In the genomic region with DNA sequence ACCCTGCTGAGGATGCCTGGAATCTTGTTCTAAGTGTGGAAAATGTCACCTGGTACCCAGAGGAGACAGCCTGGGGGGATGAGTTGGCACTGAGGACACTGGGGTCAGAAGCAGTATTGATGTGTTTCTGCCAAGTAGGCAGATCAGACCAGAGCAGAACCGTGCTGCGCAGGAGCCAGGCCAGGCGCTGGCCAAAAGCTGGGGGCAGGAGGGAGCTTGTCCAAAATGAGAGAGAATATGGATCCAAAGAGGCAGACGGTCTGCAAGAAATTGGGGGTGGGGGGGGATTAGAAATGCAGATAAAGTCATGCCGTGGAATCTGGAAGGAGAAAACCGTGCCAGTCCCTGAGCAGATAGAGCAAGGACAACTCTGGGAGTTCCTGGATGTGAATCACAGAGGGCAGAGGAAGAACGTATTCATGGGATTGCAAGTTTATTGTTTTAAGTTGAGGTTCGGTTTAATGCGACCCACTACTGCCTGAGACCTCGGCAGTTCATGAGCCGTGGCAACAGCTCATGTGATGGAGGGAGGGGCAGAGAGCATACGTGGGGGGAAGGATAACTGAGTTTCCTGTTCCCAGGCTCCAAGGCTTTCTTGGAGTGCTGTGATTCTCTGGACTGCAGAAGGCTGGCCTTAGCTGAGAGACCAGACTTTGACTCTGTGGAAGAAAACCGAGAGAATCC, we compare ENCODE assay signal across 15 cellular contexts.
A peak's percentile ranks its signal among the peaks of the same experiment; 100 is the strongest.
DNase-seq lines count a peak whose midpoint lies in the region; ATAC-seq and TF ChIP-seq lines count a peak whose summit lies in the region.
"Had no signal": no experiment of that assay in that cellular context is flagged by ENCODE, and none has a peak within 500 bp of the region (broad histone marks: within the 10 kb centered on the region; RNA-seq: fewer than 3 reads in every experiment).

No MANE protein-coding gene starts in this region.

- no peak for TF ChIP-seq POLR2A in sigmoid colon (IDR thresholded peaks at IDR 0.05)

- 75% methylated on average over 13 of the region's 13 CpGs for WGBS in sigmoid colon, 2 donors

- peak overlapping the region; percentile 96 for H3K27ac ChIP-seq in brain microvascular endothelial cell
- H3K27ac ChIP-seq in right atrium auricular region, result peak overlapping the region; percentile 64 to 71
- peak overlapping the region; percentile 59 to 74 (median 70) for H3K27ac ChIP-seq in sigmoid colon
- H3K27ac ChIP-seq: SJCRH30 had no signal

- no peak overlapping the region for H3K4me3 ChIP-seq in brain microvascular endothelial cell (ENCODE audit: low read depth, low read length)
- H3K4me3 ChIP-seq in right atrium auricular region, result no peak overlapping the region
- no peak overlapping the region for H3K4me3 ChIP-seq in sigmoid colon
- H3K4me3 ChIP-seq: K562, SJCRH30 had no signal

- in situ Hi-C loops in brain microvascular endothelial cell (cut with HindIII; ENCODE audit: low pct_ligation_motif_present, low sequenced_read_pairs), result no loop called here

- DNase-seq in Daoy (ENCODE audit: low read depth) (peak; percentile 84), brain microvascular endothelial cell (peak; percentile 84), right atrium auricular region (ENCODE audit: low spot score) (no peak), sigmoid colon (peak; percentile 71), activated gamma-delta T cell (lab: John Stamatoyannopoulos, UW) (no peak), putamen (ENCODE audit: low spot score) (no peak)
- DNase-seq: activated CD4-positive, alpha-beta T cell treated with anti-CD3 and anti-CD28 coated beads, Interleukin-2, amount 50 U/mL, for 48 hours; CD4-positive, CD25-positive, alpha-beta regulatory T cell; NCI-H345; SJCRH30; stimulated activated CD4-positive, alpha-beta T cell treated with anti-CD3 and anti-CD28 coated beads, Interleukin-15, amount 100 ng/mL, for 24 hours; stimulated activated naive CD4-positive, alpha-beta T cell treated with Interleukin-2 at 50 U/mL for 16 hours had no signal

- ATAC-seq in GM21619 (IDR thresholded peaks at IDR 0.05; ENCODE audit: unreplicated experiment) (no peak), HG03039 (IDR thresholded peaks at IDR 0.05; ENCODE audit: unreplicated experiment) (no peak)
- ATAC-seq: K562 had no signal

- H3K36me3 ChIP-seq in brain microvascular endothelial cell (replicated peaks) (no peaks in the 10 kb centered on the region), right atrium auricular region (no peaks in the 10 kb centered on the region), sigmoid colon (no peaks in the 10 kb centered on the region)
- H3K36me3 ChIP-seq: SJCRH30 had no signal

- H3K4me1 ChIP-seq in right atrium auricular region (peaks cover 0 to 22% of the 10 kb centered on the region in 2 donors), sigmoid colon (peaks cover 0 to 36% (median 31%) of the 10 kb centered on the region in 4 donors)

- no peaks in the 10 kb centered on the region for H3K9me3 ChIP-seq in right atrium auricular region
- no peaks in the 10 kb centered on the region for H3K9me3 ChIP-seq in sigmoid colon
- H3K9me3 ChIP-seq: SJCRH30 had no signal

- H3K27me3 ChIP-seq in brain microvascular endothelial cell (replicated peaks) (no peaks in the 10 kb centered on the region), right atrium auricular region (no peaks in the 10 kb centered on the region), sigmoid colon (no peaks in the 10 kb centered on the region)
- H3K27me3 ChIP-seq: SJCRH30 had no signal

- no peak for TF ChIP-seq EP300 in sigmoid colon (IDR thresholded peaks at IDR 0.05)

- TF ChIP-seq CTCF in brain microvascular endothelial cell (IDR thresholded peaks at IDR 0.05; ENCODE audit: low read depth, low read length, missing control alignments) (no peak), right atrium auricular region (IDR thresholded peaks at IDR 0.05) (no peak), sigmoid colon (IDR thresholded peaks at IDR 0.05) (no peak)

- intact Hi-C loops in sigmoid colon (cut with DNase I), result no loop called here

Comparison
In these comparisons a context has a peak if more than half of its experiments do, and no peak if none do; other contexts are left out.
1. DNase-seq: peak in Daoy (single experiment), brain microvascular endothelial cell (single experiment) and sigmoid colon (single experiment); none in right atrium auricular region (single experiment), activated gamma-delta T cell (single experiment) and putamen (single experiment).
2. Peak in every context shown above with its lines, with median percentiles within 50 percentile points of each other: H3K27ac ChIP-seq.